In genomic region chr19:10574462-10574861, GRCh38 we compare ENCODE assay signal across 22 cellular contexts. TPM values are rescaled to one million over a fixed set of nuclear protein-coding genes. Genes with fewer than 3 reads are reported as not detected.
A peak's percentile ranks its signal among the peaks of the same experiment; 100 is the strongest.
DNase-seq lines count a peak whose midpoint lies in the region; ATAC-seq and TF ChIP-seq lines count a peak whose summit lies in the region.
"Had no signal": no experiment of that assay in that cellular context is flagged by ENCODE, and none has a peak within 500 bp of the region (broad histone marks: within the 10 kb centered on the region; RNA-seq: fewer than 3 reads in every experiment).

No MANE protein-coding gene starts in this region.

- no peak overlapping the region for H3K14ac ChIP-seq in IMR-90 (replicated peaks; ENCODE audit: low read depth, low read length)

- H2BK15ac ChIP-seq in IMR-90 (ENCODE audit: low read depth, low read length) = no peak overlapping the region

- no peak overlapping the region for H4K5ac ChIP-seq in IMR-90 (ENCODE audit: low read depth, low read length)

- POLR2A ChIA-PET in IMR-90 (lab: Charles Lee; ENCODE audit: unreplicated experiment) = no interaction called here

- H3K36me3 ChIP-seq in IMR-90 (ENCODE audit: control insufficient read depth, insufficient read depth, low read length) = no peaks in the 10 kb centered on the region
- H3K36me3 ChIP-seq: BLaER1 treated with 17β-estradiol and CSF1 and Interleukin-3, amounts not matched to agents 10 nM and 100 nM; MG63; SJCRH30 had no signal

- no peak for ATAC-seq in IMR-90 (ENCODE audit: low read depth)
- peak; percentile 23 for ATAC-seq in esophagus mucosa
- ATAC-seq: PC-3, Right ventricle myocardium inferior, SK-N-SH treated with all-trans-retinoic acid at 6 μM for 48 hours had no signal

- H3K4me1 Mint-ChIP-seq in activated naive CD4-positive, alpha-beta T cell treated with anti-CD3 and anti-CD28 coated beads, Interleukin-2, amount 10 ng/mL, durations not matched to agents 7 days and 5 days = peaks cover 26% of the 10 kb centered on the region
- H3K4me1 Mint-ChIP-seq in type B pancreatic cell (ENCODE audit: unreplicated experiment) = peaks cover 7% of the 10 kb centered on the region

- H2AFZ ChIP-seq in IMR-90 (replicated peaks; ENCODE audit: low read length, poor library complexity) = no peak overlapping the region

- H2BK120ac ChIP-seq in IMR-90 (ENCODE audit: low read depth, low read length) = no peak overlapping the region

- no peak overlapping the region for H2AK9ac ChIP-seq in IMR-90 (replicated peaks; ENCODE audit: low read depth, low read length, poor library complexity)

- H2BK5ac ChIP-seq in IMR-90 (ENCODE audit: low read depth, low read length, poor library complexity, severe bottlenecking) = no peak overlapping the region

- no peak overlapping the region for H3K18ac ChIP-seq in IMR-90 (ENCODE audit: low read depth, low read length)

- H3K9ac ChIP-seq in IMR-90 (ENCODE audit: low read depth, low read length) = no peak overlapping the region
- H3K9ac ChIP-seq: BLaER1 treated with 17β-estradiol and CSF1 and Interleukin-3, amounts not matched to agents 10 nM and 100 nM had no signal

- no peak overlapping the region for H3K4me2 ChIP-seq in IMR-90 (ENCODE audit: low read depth, low read length)
- H3K4me2 ChIP-seq: BLaER1 treated with 17β-estradiol and CSF1 and Interleukin-3, amounts not matched to agents 10 nM and 100 nM had no signal

- TF ChIP-seq CTCF in IMR-90 (conservative IDR thresholded peaks at IDR 0.05; ENCODE audit: low read depth, low read length) (no peak), type B pancreatic cell (conservative IDR thresholded peaks at IDR 0.05) (no peak)

- no peaks in the 10 kb centered on the region for H3K9me3 ChIP-seq in IMR-90 (ENCODE audit: control insufficient read depth, insufficient read depth, low read length)
- H3K9me3 ChIP-seq: BLaER1 treated with 17β-estradiol and CSF1 and Interleukin-3, amounts not matched to agents 10 nM and 100 nM; MG63; SJCRH30 had no signal

- intact Hi-C loops in IMR-90 (cut with micrococcal nuclease) = no loop called here

- no peaks in the 10 kb centered on the region for H3K36me3 Mint-ChIP-seq in activated naive CD4-positive, alpha-beta T cell treated with anti-CD3 and anti-CD28 coated beads, Interleukin-2, amount 10 ng/mL, durations not matched to agents 7 days and 5 days
- H3K36me3 Mint-ChIP-seq in type B pancreatic cell = no peaks in the 10 kb centered on the region

- no peak overlapping the region for H3K27ac ChIP-seq in IMR-90 (ENCODE audit: insufficient read depth, low read length)
- H3K27ac ChIP-seq: SJCRH30 had no signal

- H3K4me1 ChIP-seq in IMR-90 (ENCODE audit: control insufficient read depth, insufficient read depth, low read length) = peaks cover 1% of the 10 kb centered on the region; the same call in 1 of the 2 replicates
- H3K4me1 ChIP-seq: SJCRH30 had no signal

- no peaks in the 10 kb centered on the region for H3K27me3 ChIP-seq in IMR-90 (ENCODE audit: control insufficient read depth, insufficient read depth, low read length)
- H3K27me3 ChIP-seq: BLaER1 treated with 17β-estradiol and CSF1 and Interleukin-3, amounts not matched to agents 10 nM and 100 nM; MG63; SJCRH30 had no signal

- H3K4me3 Mint-ChIP-seq in activated naive CD4-positive, alpha-beta T cell treated with anti-CD3 and anti-CD28 coated beads, Interleukin-2, amount 10 ng/mL, durations not matched to agents 7 days and 5 days = no peak overlapping the region
- no peak overlapping the region for H3K4me3 Mint-ChIP-seq in type B pancreatic cell
- H3K4me3 Mint-ChIP-seq: CD4-positive, alpha-beta T cell had no signal

- H3K9me1 ChIP-seq in IMR-90 (ENCODE audit: insufficient read depth, low read length) = no peaks in the 10 kb centered on the region

- CTCF ChIA-PET in activated naive CD4-positive, alpha-beta T cell treated with anti-CD3 and anti-CD28 coated beads, Interleukin-2, amount 10 ng/mL, durations not matched to agents 7 days and 5 days (lab: Charles Lee) = interaction anchor here (1.3 to 12.1 kb wide), 4 partner anchors 33 to 125 kb away, joined by 5 to 299 read pairs (median 10); no protein-coding TSS in a partner anchor
- CTCF ChIA-PET in IMR-90 (lab: Yijun Ruan, JAX) = no interaction called here

- H3K27ac Mint-ChIP-seq in activated naive CD4-positive, alpha-beta T cell treated with anti-CD3 and anti-CD28 coated beads, Interleukin-2, amount 10 ng/mL, durations not matched to agents 7 days and 5 days = peak overlapping the region; percentile 6
- H3K27ac Mint-ChIP-seq in type B pancreatic cell = peak overlapping the region; percentile 35
- H3K27ac Mint-ChIP-seq: CD4-positive, alpha-beta T cell had no signal

- H4K20me1 ChIP-seq in IMR-90 (ENCODE audit: insufficient read depth, low read length) = no peaks in the 10 kb centered on the region
- H4K20me1 ChIP-seq: BLaER1 treated with 17β-estradiol and CSF1 and Interleukin-3, amounts not matched to agents 10 nM and 100 nM had no signal

- H4K91ac ChIP-seq in IMR-90 (ENCODE audit: insufficient read depth, low read depth, low read length) = no peak overlapping the region

- no peak overlapping the region for H3K4ac ChIP-seq in IMR-90 (ENCODE audit: low read depth, low read length)

- H2BK20ac ChIP-seq in IMR-90 (ENCODE audit: low read depth, low read length) = no peak overlapping the region

- WGBS in IMR-90 (ENCODE audit: extremely low coverage in 2 of 2, insufficient read length in 1 of 2), 2 experiments = 84% methylated on average over 7 of the region's 8 CpGs; no CpG with 5 or more reads in 1 of the 2 experiments

- H3K27me3 Mint-ChIP-seq in activated naive CD4-positive, alpha-beta T cell treated with anti-CD3 and anti-CD28 coated beads, Interleukin-2, amount 10 ng/mL, durations not matched to agents 7 days and 5 days = peaks cover 18% of the 10 kb centered on the region
- no peaks in the 10 kb centered on the region for H3K27me3 Mint-ChIP-seq in type B pancreatic cell
- H3K27me3 Mint-ChIP-seq: CD4-positive, alpha-beta T cell had no signal

- no peak overlapping the region for H3K4me3 ChIP-seq in IMR-90 (ENCODE audit: insufficient read depth, low read depth, low read length)
- H3K4me3 ChIP-seq: BLaER1 treated with 17β-estradiol and CSF1 and Interleukin-3, amounts not matched to agents 10 nM and 100 nM; MG63; SJCRH30 had no signal

- 0 out of 2 replicates have a peak overlapping the region, but pooled peaks have one; percentile 24 for H2AK5ac ChIP-seq in IMR-90 (ENCODE audit: low read depth, low read length)

- in situ Hi-C loops in IMR-90 (cut with MboI; ENCODE audit: low sequenced_read_pairs) = no loop called here

- dilution Hi-C loops in IMR-90 (cut with HindIII; ENCODE audit: low sequenced_read_pairs, unreplicated experiment) = no loop called here

- H4K8ac ChIP-seq in IMR-90 (ENCODE audit: low read depth in 2 of 2, low read length in 2 of 2) = no peak overlapping the region

- no peak for TF ChIP-seq RAD21 in IMR-90 (IDR thresholded peaks at IDR 0.05; ENCODE audit: low read length)

- no peak for TF ChIP-seq POLR2A in IMR-90 (IDR thresholded peaks at IDR 0.05; ENCODE audit: low read depth, low read length)

- BruUV-seq in IMR-90 (replicated peaks; lab: Mats Ljungman, UMichigan) = no TSS peak

- no peaks in the 10 kb centered on the region for H3K9me3 Mint-ChIP-seq in activated naive CD4-positive, alpha-beta T cell treated with anti-CD3 and anti-CD28 coated beads, Interleukin-2, amount 10 ng/mL, durations not matched to agents 7 days and 5 days
- no peaks in the 10 kb centered on the region for H3K9me3 Mint-ChIP-seq in type B pancreatic cell
- H3K9me3 Mint-ChIP-seq: CD4-positive, alpha-beta T cell had no signal

- H3K23ac ChIP-seq in IMR-90 (ENCODE audit: low read depth, low read length) = no peak overlapping the region

- H3K56ac ChIP-seq in IMR-90 (ENCODE audit: extremely low read depth, insufficient read depth, low read length) = no peak overlapping the region

- DNase-seq in activated naive CD4-positive, alpha-beta T cell treated with anti-CD3 and anti-CD28 coated beads, Interleukin-2, amount 10 ng/mL, durations not matched to agents 7 days and 5 days = no peak
- no peak for DNase-seq in activated naive CD4-positive, alpha-beta T cell (lab: John Stamatoyannopoulos, UW)
- no peak for DNase-seq in IMR-90
- no peak for DNase-seq in type B pancreatic cell (ENCODE audit: extremely low spot score, unreplicated experiment)
- DNase-seq in Ammon's horn (ENCODE audit: low spot score) = no peak
- no peak for DNase-seq in activated effector memory CD4-positive, alpha-beta T cell treated with Interleukin-2 at 50 U/mL for 16 hours
- DNase-seq: CD4-positive, alpha-beta T cell; DMS53; KG1; MG63; NCI-H1105 treated with DMSO at 0.1 percent for 48 hours; NCI-H146; NCI-H1930; NCI-H2107; NCI-H524; NCI-H748 treated with DMSO at 0.1 percent for 48 hours; PC-3; SJCRH30 had no signal

- peaks cover 0 to 2% of the 10 kb centered on the region in 2 experiments; a peak in 1 of 4 replicates for H3K79me1 ChIP-seq in IMR-90 (ENCODE audit: low read depth in 1 of 2, low read length in 2 of 2)

RNA-seq across cellular contexts. Expression of gene CDKN2D, which starts 5.7 kb away (rescaled TPM):
- total RNA-seq in IMR-90 (2012; rRNA removed) (3.6 and 3.9 TPM in 2 replicates), esophagus mucosa (8.4 TPM), type B pancreatic cell (ENCODE audit: low replicate concordance) (4.8 and 6.5 TPM in 2 replicates)
- 8.5 and 9.3 TPM in 2 replicates for polyA plus RNA-seq in IMR-90 (2012; rRNA removed)
- 3.6 and 11.0 TPM in 2 replicates for polyA plus RNA-seq in IMR-90 (2012; cell fraction: cytosol; rRNA removed)
- 3.6 and 5.5 TPM in 2 replicates for polyA plus RNA-seq in IMR-90 (2012; cell fraction: nucleus; rRNA removed; ENCODE audit: low replicate concordance)

RNA-seq across cellular contexts. Expression of gene KRI1, which starts 8.7 kb away (rescaled TPM):
- total RNA-seq in IMR-90 (2012; rRNA removed) = 5.7 and 7.8 TPM in 2 replicates
- 12.9 and 13.3 TPM in 2 replicates for polyA plus RNA-seq in IMR-90 (2012; rRNA removed)
- 7.1 and 11.1 TPM in 2 replicates for polyA plus RNA-seq in IMR-90 (2012; cell fraction: cytosol; rRNA removed)
- 50.6 and 58.6 TPM in 2 replicates for polyA plus RNA-seq in IMR-90 (2012; cell fraction: nucleus; rRNA removed; ENCODE audit: low replicate concordance)
- 22.5 TPM for total RNA-seq in esophagus mucosa
- 19.0 and 34.4 TPM in 2 replicates for total RNA-seq in type B pancreatic cell (ENCODE audit: low replicate concordance)

RNA-seq across cellular contexts. Expression of gene AP1M2, which starts 12.7 kb away (rescaled TPM):
- not detected in 2 replicates for total RNA-seq in IMR-90 (2012; rRNA removed)
- polyA plus RNA-seq in IMR-90 (2012; rRNA removed) = 0.17 and 0.37 TPM in 2 replicates
- polyA plus RNA-seq in IMR-90 (2012; cell fraction: cytosol; rRNA removed) = 0.22 and 0.26 TPM in 2 replicates
- polyA plus RNA-seq in IMR-90 (2012; cell fraction: nucleus; rRNA removed; ENCODE audit: low replicate concordance) = 0.25 TPM in 1 of 2 replicates, not detected in the other
- 61.5 TPM for total RNA-seq in esophagus mucosa
- total RNA-seq in type B pancreatic cell (ENCODE audit: low replicate concordance) = 45.2 and 104 TPM in 2 replicates
- total RNA-seq: Right ventricle myocardium inferior had no signal

RNA-seq across cellular contexts. Expression of gene ATG4D, which starts 30.8 kb away (rescaled TPM):
- total RNA-seq in IMR-90 (2012; rRNA removed) (8.2 and 9.2 TPM in 2 replicates), esophagus mucosa (42.2 TPM), type B pancreatic cell (ENCODE audit: low replicate concordance) (35.8 and 44.6 TPM in 2 replicates)
- 21.8 and 22.0 TPM in 2 replicates for polyA plus RNA-seq in IMR-90 (2012; rRNA removed)
- 14.2 and 23.7 TPM in 2 replicates for polyA plus RNA-seq in IMR-90 (2012; cell fraction: cytosol; rRNA removed)
- polyA plus RNA-seq in IMR-90 (2012; cell fraction: nucleus; rRNA removed; ENCODE audit: low replicate concordance) = 67.7 and 136 TPM in 2 replicates

RNA-seq across cellular contexts. Expression of gene SLC44A2, which starts 50.9 kb away (rescaled TPM):
- total RNA-seq in IMR-90 (2012; rRNA removed) (25.8 and 28.5 TPM in 2 replicates), esophagus mucosa (109 TPM), type B pancreatic cell (ENCODE audit: low replicate concordance) (148 and 227 TPM in 2 replicates)
- 62.1 and 62.9 TPM in 2 replicates for polyA plus RNA-seq in IMR-90 (2012; rRNA removed)
- 44.2 and 47.4 TPM in 2 replicates for polyA plus RNA-seq in IMR-90 (2012; cell fraction: cytosol; rRNA removed)
- 90.2 and 94.3 TPM in 2 replicates for polyA plus RNA-seq in IMR-90 (2012; cell fraction: nucleus; rRNA removed; ENCODE audit: low replicate concordance)

Comparison
In these comparisons a context has a peak if more than half of its experiments do, and no peak if none do; other contexts are left out.
1. RNA of gene AP1M2, which starts 12.7 kb away (total RNA-seq): 61.5 TPM in esophagus mucosa (single experiment) and 45.2 to 104 TPM in type B pancreatic cell; not detected in IMR-90; every median in the first group is over 10 times any median in the second.